14 cellular contexts compared by ENCODE assay signal in the genomic region with DNA sequence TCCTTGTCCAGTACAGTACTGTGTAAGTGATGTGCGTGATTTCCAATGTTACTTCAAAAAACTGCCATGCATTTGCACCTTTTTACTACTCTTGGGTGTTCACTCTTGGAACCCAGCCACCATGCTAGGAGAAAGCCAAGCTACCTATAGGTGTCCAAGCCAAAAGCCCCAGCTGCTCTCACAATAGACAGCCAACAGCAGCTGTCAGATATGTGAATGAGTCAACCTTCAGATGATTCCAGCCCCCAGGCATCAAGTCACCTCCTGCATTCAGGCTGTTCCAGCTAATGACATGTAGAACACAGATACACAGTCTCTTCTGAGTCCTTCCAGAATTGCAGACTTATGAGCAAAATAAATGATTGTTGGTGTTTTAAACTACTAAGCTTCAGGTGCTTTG.
DNase-seq lines count a peak whose midpoint lies in the region; ATAC-seq and TF ChIP-seq lines count a peak whose summit lies in the region.
"Had no signal": no experiment of that assay in that cellular context is flagged by ENCODE, and none has a peak within 500 bp of the region (broad histone marks: within the 10 kb centered on the region; RNA-seq: fewer than 3 reads in every experiment).

No MANE protein-coding gene starts in this region.

- intact Hi-C loops in Right ventricle myocardium inferior (cut with DNase I) = no loop called here

- H3K36me3 Mint-ChIP-seq in activated T-cell treated with anti-CD3 and anti-CD28 coated beads, Interleukin-2, amount 50 U/mL, for 72 hours (ENCODE audit: insufficient read depth in 2 of 2) = no peaks in the 10 kb centered on the region

- H3K27me3 ChIP-seq in right atrium auricular region = no peaks in the 10 kb centered on the region

- H3K9me3 Mint-ChIP-seq in activated T-cell treated with anti-CD3 and anti-CD28 coated beads, Interleukin-2, amount 50 U/mL, for 72 hours = no peaks in the 10 kb centered on the region

- ATAC-seq in Right ventricle myocardium inferior (peak; percentile 64), HG03378 (IDR thresholded peaks at IDR 0.05; ENCODE audit: unreplicated experiment) (no peak)
- ATAC-seq in activated T-cell treated with anti-CD3 and anti-CD28 coated beads, Interleukin-2, amount 50 U/mL, for 72 hours (replicated peaks in 1 of 2) = no peak
- ATAC-seq: A549 had no signal

- H3K27ac Mint-ChIP-seq in activated T-cell treated with anti-CD3 and anti-CD28 coated beads, Interleukin-2, amount 50 U/mL, for 72 hours = no peak overlapping the region

- no peaks in the 10 kb centered on the region for H3K9me3 ChIP-seq in right atrium auricular region
- H3K9me3 ChIP-seq: A549, prostate gland had no signal

- H3K27me3 Mint-ChIP-seq in activated T-cell treated with anti-CD3 and anti-CD28 coated beads, Interleukin-2, amount 50 U/mL, for 72 hours (ENCODE audit: low read depth) = no peaks in the 10 kb centered on the region

- H3K36me3 ChIP-seq in right atrium auricular region = no peaks in the 10 kb centered on the region
- H3K36me3 ChIP-seq: prostate gland, WERI-Rb-1 had no signal

- TF ChIP-seq CTCF in right atrium auricular region (IDR thresholded peaks at IDR 0.05) = no peak

- no peaks in the 10 kb centered on the region for H3K4me1 Mint-ChIP-seq in activated T-cell treated with anti-CD3 and anti-CD28 coated beads, Interleukin-2, amount 50 U/mL, for 72 hours (ENCODE audit: low read depth)

- H3K4me3 Mint-ChIP-seq in activated T-cell treated with anti-CD3 and anti-CD28 coated beads, Interleukin-2, amount 50 U/mL, for 72 hours = no peak overlapping the region

- DNase-seq in Right ventricle myocardium inferior (ENCODE audit: missing footprints) (no peak), right atrium auricular region (ENCODE audit: low spot score) (no peak), NCI-H69 (lab: John Stamatoyannopoulos, UW) (peak; percentile 97), epithelial cell of prostate (ENCODE audit: low read depth, low spot score) (peak; percentile 55), NCI-H82 (lab: John Stamatoyannopoulos, UW) (no peak), SKM-1 treated with dmso at 0.1 percent for 144 hours (lab: John Stamatoyannopoulos, UW; ENCODE audit: unreplicated experiment) (no peak)
- no peak for DNase-seq in activated T-cell treated with anti-CD3 and anti-CD28 coated beads, Interleukin-2, amount 50 U/mL, for 72 hours
- DNase-seq: activated CD8-positive, alpha-beta memory T cell treated with anti-CD3 and anti-CD28 coated beads, Interleukin-2, amount 50 U/mL, for 4 hours; effector CD8-positive, alpha-beta T cell; RPMI8226; WERI-Rb-1 had no signal

- no peak overlapping the region for H3K4me3 ChIP-seq in right atrium auricular region
- H3K4me3 ChIP-seq: A549, prostate gland had no signal

- H3K27ac ChIP-seq in right atrium auricular region = no peak overlapping the region
- no peak overlapping the region for H3K27ac ChIP-seq in epithelial cell of prostate
- H3K27ac ChIP-seq: A549, prostate gland, WERI-Rb-1 had no signal

- H3K4me1 ChIP-seq in right atrium auricular region = no peaks in the 10 kb centered on the region
- H3K4me1 ChIP-seq: prostate gland had no signal

Comparison
In these comparisons a context has a peak if more than half of its experiments do, and no peak if none do; other contexts are left out.
1. DNase-seq: peak in NCI-H69 (single experiment) and epithelial cell of prostate (single experiment); none in Right ventricle myocardium inferior (single experiment), right atrium auricular region (single experiment), activated T-cell treated with anti-CD3 and anti-CD28 coated beads, Interleukin-2, amount 50 U/mL, for 72 hours (0 of 2), NCI-H82 (single experiment) and SKM-1 treated with dmso at 0.1 percent for 144 hours (single experiment).